Comparison of ENCODE assay signal across 9 cellular contexts in genomic region chr10:104333037-104333727, GRCh38. TPM values are rescaled to one million over a fixed set of nuclear protein-coding genes. Genes with fewer than 3 reads are reported as not detected.
DNase-seq lines count a peak whose midpoint lies in the region; ATAC-seq and TF ChIP-seq lines count a peak whose summit lies in the region.
"Had no signal": no experiment of that assay in that cellular context is flagged by ENCODE, and none has a peak within 500 bp of the region (broad histone marks: within the 10 kb centered on the region; RNA-seq: fewer than 3 reads in every experiment).

No MANE protein-coding gene starts in this region.

- WGBS in lung, 2 donors = 73 to 80% methylated on average over 13 of the region's 13 CpGs

- ATAC-seq in T-helper 17 cell (peak; percentile 24), lung (ENCODE audit: insufficient read depth, low FRiP score) (no peak), HG03457 (IDR thresholded peaks at IDR 0.05; ENCODE audit: unreplicated experiment) (no peak), HG02678 (IDR thresholded peaks at IDR 0.05; ENCODE audit: unreplicated experiment) (no peak), HG03432 (IDR thresholded peaks at IDR 0.05; ENCODE audit: unreplicated experiment) (no peak)
- no peak for ATAC-seq in stimulated activated naive B cell treated with anti-CD40 and anti-IgM and Interleukin-4, amounts not matched to agents 10 μg/mL and 1 μg/mL and 100 μg/mL, for 72 hours (replicated peaks)

- H3K27ac Mint-ChIP-seq in T-helper 17 cell = peak overlapping the region; percentile 97
- peak overlapping the region; percentile 25 for H3K27ac Mint-ChIP-seq in activated naive CD4-positive, alpha-beta T cell treated with anti-CD3 and anti-CD28 coated beads, Interleukin-2, amount 50 U/mL, for 24 hours
- peak overlapping the region; percentile 60 for H3K27ac Mint-ChIP-seq in stimulated activated naive B cell treated with anti-CD40 and anti-IgM and Interleukin-4, amounts not matched to agents 10 μg/mL and 1 μg/mL and 100 μg/mL, for 72 hours

- DNase-seq in T-helper 17 cell = peak in 1 of 3 donors; percentile 27
- no peak for DNase-seq in lung (ENCODE audit: low spot score)
- DNase-seq in stimulated activated naive B cell treated with anti-CD40 and anti-IgM and Interleukin-4, amounts not matched to agents 10 μg/mL and 1 μg/mL and 100 μg/mL, for 72 hours = no peak
- no peak for DNase-seq in cerebellum (ENCODE audit: low spot score)
- DNase-seq: NCI-H1694 had no signal

- no peaks in the 10 kb centered on the region for H3K9me3 Mint-ChIP-seq in activated naive CD4-positive, alpha-beta T cell treated with anti-CD3 and anti-CD28 coated beads, Interleukin-2, amount 50 U/mL, for 24 hours
- H3K9me3 Mint-ChIP-seq in stimulated activated naive B cell treated with anti-CD40 and anti-IgM and Interleukin-4, amounts not matched to agents 10 μg/mL and 1 μg/mL and 100 μg/mL, for 72 hours = no peaks in the 10 kb centered on the region

- no peaks in the 10 kb centered on the region for H3K36me3 Mint-ChIP-seq in T-helper 17 cell (ENCODE audit: low read depth)
- no peaks in the 10 kb centered on the region for H3K36me3 Mint-ChIP-seq in activated naive CD4-positive, alpha-beta T cell treated with anti-CD3 and anti-CD28 coated beads, Interleukin-2, amount 50 U/mL, for 24 hours
- peaks cover 8 to 27% of the 10 kb centered on the region in 2 donors for H3K36me3 Mint-ChIP-seq in stimulated activated naive B cell treated with anti-CD40 and anti-IgM and Interleukin-4, amounts not matched to agents 10 μg/mL and 1 μg/mL and 100 μg/mL, for 72 hours

- no peaks in the 10 kb centered on the region for H3K27me3 ChIP-seq in lung (ENCODE audit: control insufficient read depth, insufficient read depth)

- H3K36me3 ChIP-seq in lung (ENCODE audit: control insufficient read depth in 2 of 2, insufficient read depth in 2 of 2, low read length in 2 of 2) = peaks cover 0 to 2% of the 10 kb centered on the region in 2 donors

- TF ChIP-seq CTCF in lung (IDR thresholded peaks at IDR 0.05; ENCODE audit: control extremely low read depth, extremely low read depth) = no peak

- H3K27me3 Mint-ChIP-seq in T-helper 17 cell = no peaks in the 10 kb centered on the region
- H3K27me3 Mint-ChIP-seq in activated naive CD4-positive, alpha-beta T cell treated with anti-CD3 and anti-CD28 coated beads, Interleukin-2, amount 50 U/mL, for 24 hours = no peaks in the 10 kb centered on the region
- H3K27me3 Mint-ChIP-seq in stimulated activated naive B cell treated with anti-CD40 and anti-IgM and Interleukin-4, amounts not matched to agents 10 μg/mL and 1 μg/mL and 100 μg/mL, for 72 hours = no peaks in the 10 kb centered on the region

- peaks cover 59% of the 10 kb centered on the region for H3K4me1 Mint-ChIP-seq in T-helper 17 cell
- H3K4me1 Mint-ChIP-seq in activated naive CD4-positive, alpha-beta T cell treated with anti-CD3 and anti-CD28 coated beads, Interleukin-2, amount 50 U/mL, for 24 hours = peaks cover 80% of the 10 kb centered on the region
- H3K4me1 Mint-ChIP-seq in stimulated activated naive B cell treated with anti-CD40 and anti-IgM and Interleukin-4, amounts not matched to agents 10 μg/mL and 1 μg/mL and 100 μg/mL, for 72 hours = peaks cover 64 to 82% of the 10 kb centered on the region in 2 donors

- no peak overlapping the region for H3K4me3 ChIP-seq in lung

- peaks cover 54 to 58% of the 10 kb centered on the region in 2 donors for H3K4me1 ChIP-seq in lung (ENCODE audit: control insufficient read depth in 2 of 2, insufficient read depth in 2 of 2, low read length in 2 of 2)

- H3K27ac ChIP-seq in lung (ENCODE audit: low read depth in 1 of 2, low read length in 1 of 2) = peak overlapping the region; percentile 54 to 94

- H3K9me3 ChIP-seq in T-helper 17 cell (ENCODE audit: control insufficient read depth, low read length, poor library complexity, severe bottlenecking) = no peaks in the 10 kb centered on the region
- no peaks in the 10 kb centered on the region for H3K9me3 ChIP-seq in lung (ENCODE audit: control insufficient read depth in 2 of 2, insufficient read depth in 1 of 2, low read length in 1 of 2)

- H3K4me3 Mint-ChIP-seq in T-helper 17 cell = peak overlapping the region; percentile 77
- peak overlapping the region; percentile 61 for H3K4me3 Mint-ChIP-seq in activated naive CD4-positive, alpha-beta T cell treated with anti-CD3 and anti-CD28 coated beads, Interleukin-2, amount 50 U/mL, for 24 hours
- H3K4me3 Mint-ChIP-seq in stimulated activated naive B cell treated with anti-CD40 and anti-IgM and Interleukin-4, amounts not matched to agents 10 μg/mL and 1 μg/mL and 100 μg/mL, for 72 hours = no peak overlapping the region

RNA-seq across cellular contexts. Expression of gene ITPRIP, which starts 5.1 kb away (rescaled TPM):
- total RNA-seq in T-helper 17 cell = 10 to 100 TPM; 30.6 to 47.1 TPM
- total RNA-seq in lung = 10 to 100 TPM; 23.8 to 36.0 TPM
- polyA plus RNA-seq in lung = 10 to 100 TPM; 21.7 to 44.7 TPM
- 4.3 TPM for total RNA-seq in cerebellum

RNA-seq across cellular contexts. Expression of gene CFAP58, which starts 20.5 kb away (rescaled TPM):
- not detected for total RNA-seq in T-helper 17 cell
- total RNA-seq in lung = 1 to 10 TPM; 5.0 to 5.4 TPM
- polyA plus RNA-seq in lung = 1 to 10 TPM; 1.4 to 2.2 TPM
- total RNA-seq in cerebellum = 0.45 TPM

Comparison
In these comparisons a context has a peak if more than half of its experiments do, and no peak if none do; other contexts are left out.
1. H3K27ac Mint-ChIP-seq: peak in every context shown above with its lines; median percentile 97 in T-helper 17 cell; 60 in stimulated activated naive B cell treated with anti-CD40 and anti-IgM and Interleukin-4, amounts not matched to agents 10 μg/mL and 1 μg/mL and 100 μg/mL, for 72 hours; 25 in activated naive CD4-positive, alpha-beta T cell treated with anti-CD3 and anti-CD28 coated beads, Interleukin-2, amount 50 U/mL, for 24 hours.
2. H3K4me3 Mint-ChIP-seq: peak in T-helper 17 cell (single experiment) and activated naive CD4-positive, alpha-beta T cell treated with anti-CD3 and anti-CD28 coated beads, Interleukin-2, amount 50 U/mL, for 24 hours (single experiment); none in stimulated activated naive B cell treated with anti-CD40 and anti-IgM and Interleukin-4, amounts not matched to agents 10 μg/mL and 1 μg/mL and 100 μg/mL, for 72 hours (0 of 2).